Comparison of ENCODE assay signal across 8 cellular contexts in the genomic region with DNA sequence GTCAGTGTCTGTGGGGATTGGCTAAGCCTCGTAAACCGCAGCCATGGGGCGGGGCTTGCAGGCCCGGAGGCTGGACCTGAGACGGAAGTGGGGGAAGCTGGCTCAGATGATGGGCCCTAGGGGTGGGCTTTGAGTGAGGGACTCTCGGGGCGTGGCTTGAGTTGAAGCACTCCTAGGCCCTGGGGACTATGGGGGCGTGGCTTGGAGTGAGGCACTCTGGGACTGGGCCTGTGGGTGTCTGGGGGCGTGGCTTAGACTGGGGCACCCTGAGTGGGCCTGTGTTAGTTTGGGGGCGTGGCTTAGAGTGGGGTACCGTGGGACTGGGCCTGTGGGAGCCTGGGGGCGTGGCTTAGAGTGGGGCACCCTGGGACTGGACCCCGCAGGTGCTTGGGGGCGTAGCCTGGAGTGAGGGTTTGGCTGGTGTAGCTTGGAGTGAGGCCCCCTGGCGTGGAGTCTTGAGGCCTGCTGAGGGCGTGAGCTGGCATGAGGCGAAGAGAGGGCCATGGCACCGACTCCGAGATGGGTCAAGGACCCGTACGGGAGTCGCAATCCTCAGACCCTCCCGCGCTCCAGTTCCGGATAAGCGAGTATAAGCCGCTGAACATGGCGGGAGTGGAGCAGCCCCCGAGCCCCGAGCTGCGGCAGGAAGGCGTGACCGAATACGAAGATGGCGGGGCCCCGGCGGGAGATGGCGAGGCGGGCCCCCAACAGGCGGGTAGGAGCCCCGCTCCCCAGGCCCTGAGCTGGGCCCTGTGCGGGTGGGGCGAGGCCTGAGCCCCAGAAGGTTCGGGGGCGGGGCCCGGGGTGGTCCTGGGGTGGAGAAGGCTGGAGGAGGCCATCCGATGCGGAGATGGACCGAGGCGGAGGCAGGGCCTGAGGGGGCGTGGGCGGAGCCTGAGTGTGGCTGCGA. TPM values are rescaled to one million over a fixed set of nuclear protein-coding genes. Genes with fewer than 3 reads are reported as not detected.
DNase-seq lines count a peak whose midpoint lies in the region; ATAC-seq and TF ChIP-seq lines count a peak whose summit lies in the region.

No MANE protein-coding gene starts in this region.

- H2AFZ ChIP-seq in GM23338: 0 out of 2 replicates have a peak overlapping the region, but pooled peaks have one; percentile 38

- H3K9me2 ChIP-seq in GM23338 (ENCODE audit: insufficient read depth): no peaks in the 10 kb centered on the region

- DNase-seq in ELR (ENCODE audit: low read depth) (peak; percentile 98), GM23338 (ENCODE audit: low spot score) (peak; percentile 99), LNCaP clone FGC (ENCODE audit: low read depth) (peak; percentile 95), SJCRH30 (peak; percentile 99 to 100), globus pallidus (ENCODE audit: low spot score) (peak; percentile 99), nucleus accumbens (lab: John Stamatoyannopoulos, UW) (peak; percentile 55 to 99 (median 97)), superior temporal gyrus (ENCODE audit: extremely low spot score) (peak; percentile 97)
- DNase-seq in activated naive CD4-positive, alpha-beta T cell treated with anti-CD3 and anti-CD28 coated beads, Interleukin-2, amount 10 ng/mL, durations not matched to agents 7 days and 5 days: peak; percentile 95

- peaks cover 5% of the 10 kb centered on the region for H3K27me3 Mint-ChIP-seq in GM23338 (ENCODE audit: insufficient read depth, low read depth, poor library complexity)
- H3K27me3 Mint-ChIP-seq in activated naive CD4-positive, alpha-beta T cell treated with anti-CD3 and anti-CD28 coated beads, Interleukin-2, amount 10 ng/mL, durations not matched to agents 7 days and 5 days: peaks cover 12% of the 10 kb centered on the region

- no peaks in the 10 kb centered on the region for H4K20me1 ChIP-seq in GM23338 (replicated peaks; ENCODE audit: insufficient read depth)

- H3K9me3 ChIP-seq in SJCRH30 (replicated peaks): no peaks in the 10 kb centered on the region

- no peaks in the 10 kb centered on the region; the same call in 2 of the 3 replicates for H3K4me1 Mint-ChIP-seq in GM23338
- H3K4me1 Mint-ChIP-seq in activated naive CD4-positive, alpha-beta T cell treated with anti-CD3 and anti-CD28 coated beads, Interleukin-2, amount 10 ng/mL, durations not matched to agents 7 days and 5 days: peaks cover 8% of the 10 kb centered on the region

- H3K27ac ChIP-seq in GM23338 (ENCODE audit: low read depth) (no peak overlapping the region), SJCRH30 (peak overlapping the region; percentile 46)

- ATAC-seq in GM23338: peak; percentile 86

- H3K4me3 Mint-ChIP-seq in GM23338: peak overlapping the region; percentile 92
- H3K4me3 Mint-ChIP-seq in activated naive CD4-positive, alpha-beta T cell treated with anti-CD3 and anti-CD28 coated beads, Interleukin-2, amount 10 ng/mL, durations not matched to agents 7 days and 5 days: peak overlapping the region; percentile 91

- TF ChIP-seq CTCF in GM23338 (conservative IDR thresholded peaks at IDR 0.05; ENCODE audit: low read depth in 2 of 2) (peak; percentile 10 to 32; a peak in 1 of 4 replicates), LNCaP clone FGC (IDR thresholded peaks at IDR 0.05; ENCODE audit: control insufficient read depth, extremely low read depth, insufficient read depth) (peak; percentile 43)

- H3K4me3 ChIP-seq in GM23338: peak overlapping the region; percentile 68
- peak overlapping the region; percentile 74 for H3K4me3 ChIP-seq in LNCaP clone FGC (ENCODE audit: low read depth, low read length)
- H3K4me3 ChIP-seq in SJCRH30: peak overlapping the region; percentile 65

- H3K36me3 ChIP-seq in GM23338 (ENCODE audit: insufficient read depth): no peaks in the 10 kb centered on the region; the same call in 1 of the 2 replicates
- H3K36me3 ChIP-seq in SJCRH30: no peaks in the 10 kb centered on the region

- H3K79me2 ChIP-seq in GM23338 (replicated peaks; ENCODE audit: insufficient read depth): 0 out of 2 replicates have a peak, but pooled peaks cover 5% of the 10 kb centered on the region

- H3F3A ChIP-seq in GM23338 (replicated peaks; ENCODE audit: low read depth): no peaks in the 10 kb centered on the region; the same call in 1 of the 2 replicates

- H3K4me1 ChIP-seq in GM23338 (ENCODE audit: insufficient read depth): no peaks in the 10 kb centered on the region
- H3K4me1 ChIP-seq in SJCRH30: no peaks in the 10 kb centered on the region

- peak overlapping the region; percentile 91 for H3K27ac Mint-ChIP-seq in GM23338
- peak overlapping the region; percentile 93 for H3K27ac Mint-ChIP-seq in activated naive CD4-positive, alpha-beta T cell treated with anti-CD3 and anti-CD28 coated beads, Interleukin-2, amount 10 ng/mL, durations not matched to agents 7 days and 5 days

- CTCF ChIA-PET in activated naive CD4-positive, alpha-beta T cell treated with anti-CD3 and anti-CD28 coated beads, Interleukin-2, amount 10 ng/mL, durations not matched to agents 7 days and 5 days (lab: Charles Lee): interaction anchor here (0.8 to 1.2 kb wide), 4 partner anchors 24 to 68 kb away, joined by 3 to 5 read pairs (median 3); no protein-coding TSS in a partner anchor

- H3K36me3 Mint-ChIP-seq in GM23338 (ENCODE audit: low read depth): peaks cover 27% of the 10 kb centered on the region
- H3K36me3 Mint-ChIP-seq in activated naive CD4-positive, alpha-beta T cell treated with anti-CD3 and anti-CD28 coated beads, Interleukin-2, amount 10 ng/mL, durations not matched to agents 7 days and 5 days: no peaks in the 10 kb centered on the region

- no peaks in the 10 kb centered on the region for H3K27me3 ChIP-seq in GM23338 (ENCODE audit: insufficient read depth)
- H3K27me3 ChIP-seq in SJCRH30: no peaks in the 10 kb centered on the region

- no peaks in the 10 kb centered on the region; the same call in 2 of the 3 replicates for H3K9me3 Mint-ChIP-seq in GM23338
- no peaks in the 10 kb centered on the region for H3K9me3 Mint-ChIP-seq in activated naive CD4-positive, alpha-beta T cell treated with anti-CD3 and anti-CD28 coated beads, Interleukin-2, amount 10 ng/mL, durations not matched to agents 7 days and 5 days

- peak overlapping the region; percentile 79 for H3K4me2 ChIP-seq in GM23338

TF ChIP-seq in GM23338, 12 proteins besides CTCF, POLR2A, EP300 and RAD21:
- TF ChIP-seq POLR2AphosphoS5 (IDR thresholded peaks at IDR 0.05; ENCODE audit: low read depth): peak; percentile 6; the same call in 1 of the 2 replicates
- TF ChIP-seq JUNB (IDR thresholded peaks at IDR 0.05; ENCODE audit: unreplicated experiment): no peak

RNA-seq across cellular contexts. Expression of a gene that starts 6.8 kb away (rescaled TPM):
- 17.4 and 33.6 TPM in 2 replicates for total RNA-seq in GM23338 (2014; rRNA removed; shearing (Covaris generic))
- 6.1 and 6.5 TPM in 2 replicates for polyA plus RNA-seq in GM23338 (2016; fragmentation: Nextera tagmentation; extraction: Ambion mirVana)
- 3.4 and 6.5 TPM in 2 replicates for total RNA-seq in SJCRH30 (2014; rRNA removed; shearing (Covaris generic))

RNA-seq across cellular contexts. Expression of a gene that starts 44.5 kb away (rescaled TPM):
- 0.08 and 0.42 TPM in 2 replicates for total RNA-seq in GM23338 (2014; rRNA removed; shearing (Covaris generic))
- polyA plus RNA-seq in GM23338 (2016; fragmentation: Nextera tagmentation; extraction: Ambion mirVana): 0.12 TPM in 1 of 2 replicates, not detected in the other
- 0.23 and 0.67 TPM in 2 replicates for total RNA-seq in SJCRH30 (2014; rRNA removed; shearing (Covaris generic))

RNA-seq across cellular contexts. Expression of a gene that starts 56.6 kb away (rescaled TPM):
- total RNA-seq in GM23338 (2014; rRNA removed; shearing (Covaris generic)): 61.5 and 62.3 TPM in 2 replicates
- 49.4 and 60.1 TPM in 2 replicates for polyA plus RNA-seq in GM23338 (2016; fragmentation: Nextera tagmentation; extraction: Ambion mirVana)
- total RNA-seq in SJCRH30 (2014; rRNA removed; shearing (Covaris generic)): 124 and 149 TPM in 2 replicates
